In genomic region chr17:32722733-32723132, GRCh38 we compare ENCODE assay signal across 22 cellular contexts.
DNase-seq lines count a peak whose midpoint lies in the region; ATAC-seq, FAIRE-seq and TF ChIP-seq lines count a peak whose summit lies in the region.
"Had no signal": no experiment of that assay in that cellular context is flagged by ENCODE, and none has a peak within 500 bp of the region (broad histone marks: within the 10 kb centered on the region; RNA-seq: fewer than 3 reads in every experiment).

No MANE protein-coding gene starts in this region.

- no peak for TF ChIP-seq POLR2A in A549 (IDR thresholded peaks at IDR 0.05; ENCODE audit: low read length)
- no peak for TF ChIP-seq POLR2A in erythroblast (IDR thresholded peaks at IDR 0.05; ENCODE audit: low read length)

- no peak for TF ChIP-seq CTCF in A549 (IDR thresholded peaks at IDR 0.05)
- no peak for TF ChIP-seq CTCF in brain microvascular endothelial cell (IDR thresholded peaks at IDR 0.05; ENCODE audit: low read depth, low read length, missing control alignments)
- no peak for TF ChIP-seq CTCF in retinal pigment epithelial cell (conservative IDR thresholded peaks at IDR 0.05; ENCODE audit: low read depth, low read length)
- TF ChIP-seq CTCF in RWPE1 (conservative IDR thresholded peaks at IDR 0.05; ENCODE audit: low read depth), result no peak

- POLR2A ChIA-PET in A549 (lab: Yijun Ruan, JAX) (no interaction called here), RWPE1 (lab: Yijun Ruan, JAX; ENCODE audit: low non-redundant PET) (no interaction called here)

- ATAC-seq in A549 (no peak), HG02642 (IDR thresholded peaks at IDR 0.05; ENCODE audit: poor library complexity, unreplicated experiment) (no peak), HG03378 (IDR thresholded peaks at IDR 0.05; ENCODE audit: unreplicated experiment) (no peak)

- H3K9me3 ChIP-seq in A549, result peaks cover 9% of the 10 kb centered on the region; the same call in 2 of the 3 replicates

- H3K4me1 ChIP-seq in A549, result no peaks in the 10 kb centered on the region

- H3K4me3 ChIP-seq in A549 (no peak overlapping the region), brain microvascular endothelial cell (ENCODE audit: low read depth, low read length) (no peak overlapping the region), retinal pigment epithelial cell (ENCODE audit: low read length) (no peak overlapping the region)
- H3K4me3 ChIP-seq: PC-9 had no signal

- no peak for TF ChIP-seq EP300 in A549 (IDR thresholded peaks at IDR 0.05)

- no peaks in the 10 kb centered on the region for H3K36me3 ChIP-seq in brain microvascular endothelial cell (replicated peaks)

- in situ Hi-C loops in brain microvascular endothelial cell (cut with HindIII; ENCODE audit: low pct_ligation_motif_present, low sequenced_read_pairs), result no loop called here

- FAIRE-seq in A549 (lab: Jason Lieb, UNC), result no peak
- FAIRE-seq: GM12892, H54 had no signal

- H3K27ac ChIP-seq in A549 (no peak overlapping the region), brain microvascular endothelial cell (no peak overlapping the region), RWPE1 (no peak overlapping the region)
- H3K27ac ChIP-seq: KMS-11, PC-9 had no signal

- CTCF ChIA-PET in A549 (lab: Yijun Ruan, JAX), result interaction anchor here (0.8 to 1.9 kb wide), 3 partner anchors 11 to 243 kb away, joined by 3 to 8 read pairs (median 3); no protein-coding TSS in a partner anchor
- CTCF ChIA-PET in RWPE1 (lab: Yijun Ruan, JAX), result interaction anchor here (0.6 to 0.7 kb wide), 2 partner anchors 119 to 172 kb away, joined by 4 to 5 read pairs; no protein-coding TSS in a partner anchor

- no peak for TF ChIP-seq RAD21 in A549 (conservative IDR thresholded peaks at IDR 0.05 in 1 of 2, IDR thresholded peaks at IDR 0.05 in 1 of 2)

- no peak overlapping the region for H3K4me2 ChIP-seq in A549
- H3K4me2 ChIP-seq: KMS-11, PC-9 had no signal

- 80% methylated on average over 6 of the region's 6 CpGs for WGBS in A549 (ENCODE audit: missing lambda C conversion rate)

- H3K27me3 ChIP-seq in brain microvascular endothelial cell (replicated peaks), result no peaks in the 10 kb centered on the region

- no peak for DNase-seq in A549 (ENCODE audit: low read depth in 1 of 2, low spot score in 1 of 2)
- peak; percentile 32 for DNase-seq in brain microvascular endothelial cell
- DNase-seq in erythroblast (lab: John Stamatoyannopoulos, UW), result peak; percentile 28 to 41
- DNase-seq in retinal pigment epithelial cell (ENCODE audit: low read depth), result peak; percentile 19
- DNase-seq in RWPE1 (ENCODE audit: low spot score), result no peak
- DNase-seq: 8988T, DMS153, DND-41, IMR-90, MM.1S, NCI-H2029, NCI-H446, NCI-H526, NCI-H82, PC-9, RPMI8226, SHP77 had no signal

TF ChIP-seq in A549, 52 proteins besides CTCF, POLR2A, EP300 and RAD21:
- TF ChIP-seq MAFK (IDR thresholded peaks at IDR 0.05; ENCODE audit: partially characterized antibody) (peak; percentile 16), CBX2 (IDR thresholded peaks at IDR 0.05; ENCODE audit: borderline replicate concordance, low read depth) (no peak), JUNB (IDR thresholded peaks at IDR 0.05) (no peak), E2F6 (IDR thresholded peaks at IDR 0.05; ENCODE audit: borderline replicate concordance, low read depth) (no peak), CEBPB (IDR thresholded peaks at IDR 0.05) (no peak), KDM1A (IDR thresholded peaks at IDR 0.05; ENCODE audit: low read depth) (no peak)

Comparison
In these comparisons a context has a peak if more than half of its experiments do, and no peak if none do; other contexts are left out.
1. DNase-seq: peak in brain microvascular endothelial cell (single experiment), erythroblast (2 of 2) and retinal pigment epithelial cell (single experiment); none in A549 (0 of 2) and RWPE1 (single experiment).